Comparison of ENCODE assay signal across 1 cellular context in the genomic region with DNA sequence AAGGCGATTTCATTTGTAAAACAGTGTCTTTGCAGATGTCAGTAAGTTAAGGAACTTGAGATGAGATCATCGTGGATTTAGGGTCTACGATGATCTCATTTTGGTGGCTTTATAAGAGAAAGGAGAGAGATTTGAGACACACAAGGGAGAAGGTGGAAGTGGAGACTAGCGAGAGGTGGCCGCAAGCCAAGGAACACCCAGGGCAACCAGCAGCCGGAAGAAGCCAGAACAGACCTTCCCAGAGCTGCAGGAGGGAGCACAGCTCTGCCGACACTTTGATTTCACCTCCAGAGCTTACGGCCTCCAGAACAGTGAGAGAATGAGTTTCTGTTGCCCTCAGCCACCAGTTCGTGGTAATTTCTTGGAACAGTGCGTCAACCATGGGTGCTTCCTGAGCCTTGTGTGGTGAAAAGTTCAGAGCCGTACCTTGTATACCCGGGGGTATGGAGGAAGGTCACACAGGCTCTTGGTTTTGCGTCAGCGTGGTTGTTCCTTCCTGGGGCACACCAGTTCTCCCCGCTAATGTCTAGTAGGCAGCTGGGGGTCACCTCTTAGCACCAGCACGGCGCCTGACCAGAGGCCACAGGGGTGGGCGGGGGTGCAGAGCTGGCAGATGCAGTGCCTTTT.
TF ChIP-seq lines count a peak whose summit lies in the region.

No MANE protein-coding gene starts in this region.

TF ChIP-seq in IMR-90, 13 proteins besides CTCF, POLR2A, EP300 and RAD21:
- no peak for TF ChIP-seq MAFK (IDR thresholded peaks at IDR 0.05; ENCODE audit: low read depth, low read length)
- no peak for TF ChIP-seq RCOR1 (IDR thresholded peaks at IDR 0.05; ENCODE audit: insufficient replicate concordance, low read length)
- TF ChIP-seq RFX5 (IDR thresholded peaks at IDR 0.05; ENCODE audit: low read depth, low read length): no peak
- no peak for TF ChIP-seq FOS (IDR thresholded peaks at IDR 0.05; ENCODE audit: low read depth, low read length)
- no peak for TF ChIP-seq CHD1 (IDR thresholded peaks at IDR 0.05; ENCODE audit: low read depth, low read length)
- TF ChIP-seq BHLHE40 (IDR thresholded peaks at IDR 0.05; ENCODE audit: low read depth, low read length): no peak
- TF ChIP-seq, protein P1, sequence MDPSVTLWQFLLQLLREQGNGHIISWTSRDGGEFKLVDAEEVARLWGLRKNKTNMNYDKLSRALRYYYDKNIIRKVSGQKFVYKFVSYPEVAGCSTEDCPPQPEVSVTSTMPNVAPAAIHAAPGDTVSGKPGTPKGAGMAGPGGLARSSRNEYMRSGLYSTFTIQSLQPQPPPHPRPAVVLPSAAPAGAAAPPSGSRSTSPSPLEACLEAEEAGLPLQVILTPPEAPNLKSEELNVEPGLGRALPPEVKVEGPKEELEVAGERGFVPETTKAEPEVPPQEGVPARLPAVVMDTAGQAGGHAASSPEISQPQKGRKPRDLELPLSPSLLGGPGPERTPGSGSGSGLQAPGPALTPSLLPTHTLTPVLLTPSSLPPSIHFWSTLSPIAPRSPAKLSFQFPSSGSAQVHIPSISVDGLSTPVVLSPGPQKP (IDR thresholded peaks at IDR 0.05; ENCODE audit: borderline replicate concordance, low read depth, low read length): no peak
- no peak for TF ChIP-seq CEBPB (IDR thresholded peaks at IDR 0.05; ENCODE audit: low read depth, low read length)
- TF ChIP-seq SMC3 (IDR thresholded peaks at IDR 0.05; ENCODE audit: low read depth, low read length): no peak
- TF ChIP-seq, protein P2, sequence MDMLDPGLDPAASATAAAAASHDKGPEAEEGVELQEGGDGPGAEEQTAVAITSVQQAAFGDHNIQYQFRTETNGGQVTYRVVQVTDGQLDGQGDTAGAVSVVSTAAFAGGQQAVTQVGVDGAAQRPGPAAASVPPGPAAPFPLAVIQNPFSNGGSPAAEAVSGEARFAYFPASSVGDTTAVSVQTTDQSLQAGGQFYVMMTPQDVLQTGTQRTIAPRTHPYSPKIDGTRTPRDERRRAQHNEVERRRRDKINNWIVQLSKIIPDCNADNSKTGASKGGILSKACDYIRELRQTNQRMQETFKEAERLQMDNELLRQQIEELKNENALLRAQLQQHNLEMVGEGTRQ (IDR thresholded peaks at IDR 0.05; ENCODE audit: low read depth, low read length): no peak
- no peak for TF ChIP-seq MXI1 (IDR thresholded peaks at IDR 0.05; ENCODE audit: borderline replicate concordance, low read depth, low read length)
- no peak for TF ChIP-seq NFE2L2 (IDR thresholded peaks at IDR 0.05; ENCODE audit: low read depth, low read length)
- TF ChIP-seq MAZ (IDR thresholded peaks at IDR 0.05; ENCODE audit: borderline replicate concordance, low read depth, low read length): no peak
